Comparison of ENCODE assay signal across 8 cellular contexts in the genomic region with DNA sequence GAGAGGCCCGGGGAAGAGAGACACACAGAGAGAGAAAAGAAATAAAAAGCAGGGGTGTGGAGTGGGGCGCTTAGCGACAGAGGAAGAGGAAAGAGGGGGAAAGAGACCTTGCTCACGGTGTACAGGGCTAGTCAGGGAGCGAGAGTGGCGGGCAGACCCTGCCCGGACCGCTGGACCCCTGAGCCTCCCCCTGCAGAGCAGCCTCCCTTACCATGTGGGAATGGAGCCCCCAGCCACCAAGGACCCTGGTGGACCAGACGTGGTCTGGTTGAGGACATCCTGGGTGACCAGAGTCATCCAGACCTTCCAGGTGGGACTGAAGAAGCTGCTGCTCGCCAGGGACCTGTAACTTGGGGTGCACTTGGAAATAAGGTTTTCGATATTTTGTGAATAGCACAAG.
DNase-seq lines count a peak whose midpoint lies in the region; ATAC-seq, FAIRE-seq and TF ChIP-seq lines count a peak whose summit lies in the region.

No MANE protein-coding gene starts in this region.

- no peaks in the 10 kb centered on the region for H3K27me3 Mint-ChIP-seq in activated T-cell treated with anti-CD3 and anti-CD28 coated beads, Interleukin-2, amount 50 U/mL, for 4 hours (ENCODE audit: low read depth)

- no peaks in the 10 kb centered on the region for H3K36me3 Mint-ChIP-seq in activated T-cell treated with anti-CD3 and anti-CD28 coated beads, Interleukin-2, amount 50 U/mL, for 4 hours (ENCODE audit: insufficient read depth)

- H3K36me3 ChIP-seq in GM12878 (ENCODE audit: control insufficient read depth in 2 of 2, insufficient read depth in 2 of 2, low read length in 1 of 2) (no peaks in the 10 kb centered on the region), mucosa of stomach (ENCODE audit: control insufficient read depth, insufficient read depth, low read length) (no peaks in the 10 kb centered on the region), thoracic aorta (no peaks in the 10 kb centered on the region)

- no peak overlapping the region for H2AFZ ChIP-seq in GM12878 (ENCODE audit: control insufficient read depth, low read depth, low read length)

- H3K4me3 ChIP-seq in GM12878 (no peak overlapping the region), mucosa of stomach (ENCODE audit: low read length) (no peak overlapping the region), thoracic aorta (peak overlapping the region; percentile 65)

- TF ChIP-seq CTCF in GM12878 (IDR thresholded peaks at IDR 0.05 in 2 of 3, conservative IDR thresholded peaks at IDR 0.05 in 1 of 3; ENCODE audit: control insufficient read depth in 2 of 3, extremely low read depth in 1 of 3, insufficient read depth in 1 of 3, low read depth in 3 of 3, low read length in 3 of 3) (no peak), thoracic aorta (IDR thresholded peaks at IDR 0.05) (no peak)

- WGBS in GM12878 (ENCODE audit: insufficient coverage, insufficient replicate concordance, low lambda C conversion rate, missing lambda C conversion rate), result 76% methylated on average over 8 of the region's 11 CpGs

- POLR2A ChIA-PET in GM12878 (lab: Charles Lee), result interaction anchor here (0.8 to 1.2 kb wide), 2 partner anchors 35 to 46 kb away, joined by 3 to 5 read pairs; no protein-coding TSS in a partner anchor

- H3K9ac ChIP-seq in GM12878 (ENCODE audit: control insufficient read depth, insufficient read depth, low read length) (no peak overlapping the region), mucosa of stomach (ENCODE audit: low read length) (peak overlapping the region; percentile 57)

- peaks cover 36% of the 10 kb centered on the region for H3K4me1 ChIP-seq in GM12878 (ENCODE audit: control insufficient read depth, insufficient read depth, low read length)
- H3K4me1 ChIP-seq in mucosa of stomach (ENCODE audit: control insufficient read depth, insufficient read depth, low read length), result peaks cover 17% of the 10 kb centered on the region
- peaks cover 33 to 49% of the 10 kb centered on the region in 2 donors for H3K4me1 ChIP-seq in thoracic aorta (ENCODE audit: control insufficient read depth in 1 of 2, low read depth in 2 of 2)

- no peaks in the 10 kb centered on the region for H3K79me2 ChIP-seq in GM12878 (ENCODE audit: control insufficient read depth, insufficient read depth, low read length)

- intact Hi-C loops in GM12878 (cut with micrococcal nuclease; ENCODE audit: unreplicated experiment), result no loop called here

- peak overlapping the region; percentile 52 for H3K4me3 Mint-ChIP-seq in activated T-cell treated with anti-CD3 and anti-CD28 coated beads, Interleukin-2, amount 50 U/mL, for 4 hours

- no peak for TF ChIP-seq RAD21 in GM12878 (IDR thresholded peaks at IDR 0.05; ENCODE audit: insufficient read depth, low read depth, low read length)

- H3K27ac ChIP-seq in GM12878 (ENCODE audit: control insufficient read depth, insufficient read depth), result no peak overlapping the region
- peak overlapping the region in 1 of 2 donors; percentile 66 for H3K27ac ChIP-seq in thoracic aorta

- no peak for TF ChIP-seq POLR2A in GM12878 (IDR thresholded peaks at IDR 0.05; ENCODE audit: low read depth, low read length)

- no peaks in the 10 kb centered on the region for H3K9me3 Mint-ChIP-seq in activated T-cell treated with anti-CD3 and anti-CD28 coated beads, Interleukin-2, amount 50 U/mL, for 4 hours

- CTCF ChIA-PET in GM12878 (lab: Yijun Ruan, JAX), result interaction anchor here (0.6 to 5.1 kb wide), 26 partner anchors 17 to 154 kb away, joined by 3 to 60 read pairs (median 4); no protein-coding TSS in a partner anchor

- H3K9me3 ChIP-seq in GM12878 (replicated peaks; ENCODE audit: control insufficient read depth, insufficient read depth, low read length), result no peaks in the 10 kb centered on the region
- no peaks in the 10 kb centered on the region for H3K9me3 ChIP-seq in mucosa of stomach (ENCODE audit: control insufficient read depth, low read length)
- H3K9me3 ChIP-seq in thoracic aorta, result no peaks in the 10 kb centered on the region

- H4K20me1 ChIP-seq in GM12878 (ENCODE audit: control insufficient read depth, insufficient read depth), result no peaks in the 10 kb centered on the region

- SMC1A ChIA-PET in GM12878 (lab: Charles Lee; ENCODE audit: uncharacterized antibody, unreplicated experiment), result interaction anchor here (1.0 to 9.4 kb wide), 12 partner anchors 14 to 136 kb away, joined by 3 to 119 read pairs (median 5); a partner anchor contains a TSS

- peaks cover 44% of the 10 kb centered on the region for H3K4me1 Mint-ChIP-seq in activated T-cell treated with anti-CD3 and anti-CD28 coated beads, Interleukin-2, amount 50 U/mL, for 4 hours (ENCODE audit: low read depth)

- no peaks in the 10 kb centered on the region; a peak in 1 of 4 replicates for H3K27me3 ChIP-seq in GM12878 (replicated peaks in 1 of 2; ENCODE audit: control insufficient read depth in 2 of 2, insufficient read depth in 2 of 2, low read length in 1 of 2)
- H3K27me3 ChIP-seq in mucosa of stomach (ENCODE audit: control insufficient read depth, insufficient read depth, low read length), result no peaks in the 10 kb centered on the region
- no peaks in the 10 kb centered on the region for H3K27me3 ChIP-seq in thoracic aorta (replicated peaks; ENCODE audit: insufficient read depth)

- in situ Hi-C loops in GM12878 (cut with MboI), result no loop called here

- no peak for TF ChIP-seq EP300 in GM12878 (IDR thresholded peaks at IDR 0.05; ENCODE audit: borderline replicate concordance in 1 of 2, control insufficient read depth in 1 of 2, low read depth in 2 of 2, low read length in 2 of 2)

- BruUV-seq in GM12878 (replicated peaks; lab: Mats Ljungman, UMichigan), result no TSS peak

- RAD21 ChIA-PET in GM12878 (lab: Charles Lee; ENCODE audit: unreplicated experiment), result interaction anchor here (0.6 to 2.6 kb wide), 11 partner anchors 18 to 136 kb away, joined by 3 to 13 read pairs (median 5); a partner anchor contains a TSS

- FAIRE-seq in GM12878 (lab: Jason Lieb, UNC), result no peak

- peak overlapping the region; percentile 32; the same call in 1 of the 2 replicates for H3K4me2 ChIP-seq in GM12878 (ENCODE audit: control insufficient read depth, insufficient read depth)

- no peak for ATAC-seq in activated T-cell treated with anti-CD3 and anti-CD28 coated beads, Interleukin-2, amount 50 U/mL, for 4 hours
- no peak for ATAC-seq in GM12878
- ATAC-seq in thoracic aorta (ENCODE audit: insufficient number of reproducible peaks, low FRiP score, low read depth), result no peak
- no peak for ATAC-seq in HG03139 (IDR thresholded peaks at IDR 0.05; ENCODE audit: unreplicated experiment)

- no peak for DNase-seq in activated T-cell treated with anti-CD3 and anti-CD28 coated beads, Interleukin-2, amount 50 U/mL, for 4 hours
- DNase-seq in activated T-cell treated with anti-CD3 and anti-CD28 coated beads for 4 hours (no peak), GM12878 (ENCODE audit: low read depth, low spot score) (no peak), thoracic aorta (ENCODE audit: low spot score) (no peak), NCI-H2107 (lab: John Stamatoyannopoulos, UW) (no peak), NCI-H1694 treated with DMSO at 0.1 percent for 48 hours (lab: John Stamatoyannopoulos, UW) (no peak)

TF ChIP-seq in GM12878, 131 proteins besides CTCF, POLR2A, EP300 and RAD21:
- no peak for TF ChIP-seq BACH1 (IDR thresholded peaks at IDR 0.05; ENCODE audit: borderline replicate concordance)
